Comparison of ENCODE assay signal across 14 cellular contexts in the genomic region with DNA sequence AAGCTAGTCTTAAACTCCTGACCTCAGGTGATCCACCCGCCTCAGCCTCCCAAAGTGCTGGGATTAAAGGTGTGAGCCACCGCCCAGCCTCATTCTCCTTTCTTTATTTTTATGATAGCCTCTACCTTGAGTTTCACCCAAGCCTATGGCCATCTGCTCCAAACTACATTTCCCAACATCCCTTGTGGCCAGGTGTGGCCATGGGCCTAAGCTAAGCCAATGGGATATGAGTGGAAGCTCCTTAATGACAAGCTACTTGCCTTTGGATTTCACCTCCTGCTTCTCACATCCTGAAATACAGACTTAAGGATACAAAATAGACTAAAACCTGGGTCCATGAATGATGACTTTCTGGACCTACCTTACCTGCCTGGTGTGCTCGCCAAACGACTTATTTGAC.
"Had no signal": no experiment of that assay in that cellular context is flagged by ENCODE, and none has a peak within 500 bp of the region (broad histone marks: within the 10 kb centered on the region; RNA-seq: fewer than 3 reads in every experiment).

No MANE protein-coding gene starts in this region.

- H3K9ac ChIP-seq: parathyroid adenoma had no signal

- H3K36me3 ChIP-seq: ascending aorta, gastroesophageal sphincter, left ventricle myocardium inferior, neutrophil had no signal

- H3K9me3 ChIP-seq: ascending aorta, gastroesophageal sphincter, left ventricle myocardium inferior, neutrophil had no signal

- H3K27me3 ChIP-seq: ascending aorta, gastroesophageal sphincter, neutrophil had no signal

- H3K27ac ChIP-seq: ascending aorta, gastroesophageal sphincter, left ventricle myocardium inferior, neutrophil, parathyroid adenoma had no signal

- H3K4me1 ChIP-seq: ascending aorta, gastroesophageal sphincter had no signal

- H3K79me2 ChIP-seq: parathyroid adenoma had no signal

- ATAC-seq: activated CD4-positive, CD25-positive, alpha-beta regulatory T cell treated with anti-CD3 and anti-CD28 coated beads, Interleukin-2, amount 50 U/mL, for 24 hours; gastroesophageal sphincter; naive thymus-derived CD8-positive, alpha-beta T cell; stimulated activated memory B cell treated with anti-CD40 and anti-IgM and Interleukin-4, amounts not matched to agents 10 μg/mL and 1 μg/mL and 100 μg/mL, for 72 hours had no signal

- H3K4me3 ChIP-seq: ascending aorta, gastroesophageal sphincter, left ventricle myocardium inferior had no signal

- FAIRE-seq: kidney had no signal

- DNase-seq: activated CD4-positive, alpha-beta T cell treated with anti-CD3 and anti-CD28 coated beads, Interleukin-2, amount 50 U/mL, for 1 hour; activated naive CD4-positive, alpha-beta T cell; erythroblast; kidney; left ventricle myocardium inferior; naive thymus-derived CD8-positive, alpha-beta T cell; retina; stimulated activated CD4-positive, alpha-beta T cell treated with anti-CD3 and anti-CD28 coated beads, Interleukin-2, amount 100 ng/mL, for 48 hours had no signal

- H2AFZ ChIP-seq: parathyroid adenoma had no signal
